Comparison of ENCODE assay signal across 1 cellular context in the genomic region with DNA sequence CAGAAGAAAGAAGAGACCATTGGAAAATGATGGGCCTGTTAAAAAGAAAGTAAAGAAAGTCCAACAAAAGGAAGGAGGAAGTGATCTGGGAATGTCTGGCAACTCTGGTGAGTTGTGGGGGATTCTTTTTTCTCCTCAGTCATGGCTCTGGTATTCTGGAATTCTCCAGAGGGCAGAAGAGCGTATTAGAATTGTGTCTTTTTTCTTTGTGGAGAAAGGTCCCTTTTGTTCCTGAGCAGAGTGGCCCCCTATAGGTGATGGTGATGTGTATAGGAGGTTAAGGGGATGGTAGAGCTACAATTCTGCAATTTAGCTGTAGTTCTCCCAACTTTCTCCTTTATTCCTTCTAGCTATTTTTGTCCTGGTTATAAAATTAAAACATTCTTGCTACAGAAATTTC.
TF ChIP-seq lines count a peak whose summit lies in the region.

No MANE protein-coding gene starts in this region.

TF ChIP-seq in IMR-90, 13 proteins besides CTCF, POLR2A, EP300 and RAD21:
- TF ChIP-seq NFE2L2 (IDR thresholded peaks at IDR 0.05; ENCODE audit: low read depth, low read length) (no peak), MAFK (IDR thresholded peaks at IDR 0.05; ENCODE audit: low read depth, low read length) (no peak), MAZ (IDR thresholded peaks at IDR 0.05; ENCODE audit: borderline replicate concordance, low read depth, low read length) (no peak), FOS (IDR thresholded peaks at IDR 0.05; ENCODE audit: low read depth, low read length) (no peak), CHD1 (IDR thresholded peaks at IDR 0.05; ENCODE audit: low read depth, low read length) (no peak), SMC3 (IDR thresholded peaks at IDR 0.05; ENCODE audit: low read depth, low read length) (no peak), RCOR1 (IDR thresholded peaks at IDR 0.05; ENCODE audit: insufficient replicate concordance, low read length) (no peak), BHLHE40 (IDR thresholded peaks at IDR 0.05; ENCODE audit: low read depth, low read length) (no peak), MXI1 (IDR thresholded peaks at IDR 0.05; ENCODE audit: borderline replicate concordance, low read depth, low read length) (no peak), CEBPB (IDR thresholded peaks at IDR 0.05; ENCODE audit: low read depth, low read length) (no peak), RFX5 (IDR thresholded peaks at IDR 0.05; ENCODE audit: low read depth, low read length) (no peak)
- TF ChIP-seq, protein P1, sequence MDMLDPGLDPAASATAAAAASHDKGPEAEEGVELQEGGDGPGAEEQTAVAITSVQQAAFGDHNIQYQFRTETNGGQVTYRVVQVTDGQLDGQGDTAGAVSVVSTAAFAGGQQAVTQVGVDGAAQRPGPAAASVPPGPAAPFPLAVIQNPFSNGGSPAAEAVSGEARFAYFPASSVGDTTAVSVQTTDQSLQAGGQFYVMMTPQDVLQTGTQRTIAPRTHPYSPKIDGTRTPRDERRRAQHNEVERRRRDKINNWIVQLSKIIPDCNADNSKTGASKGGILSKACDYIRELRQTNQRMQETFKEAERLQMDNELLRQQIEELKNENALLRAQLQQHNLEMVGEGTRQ (IDR thresholded peaks at IDR 0.05; ENCODE audit: low read depth, low read length): no peak
- TF ChIP-seq, protein P2, sequence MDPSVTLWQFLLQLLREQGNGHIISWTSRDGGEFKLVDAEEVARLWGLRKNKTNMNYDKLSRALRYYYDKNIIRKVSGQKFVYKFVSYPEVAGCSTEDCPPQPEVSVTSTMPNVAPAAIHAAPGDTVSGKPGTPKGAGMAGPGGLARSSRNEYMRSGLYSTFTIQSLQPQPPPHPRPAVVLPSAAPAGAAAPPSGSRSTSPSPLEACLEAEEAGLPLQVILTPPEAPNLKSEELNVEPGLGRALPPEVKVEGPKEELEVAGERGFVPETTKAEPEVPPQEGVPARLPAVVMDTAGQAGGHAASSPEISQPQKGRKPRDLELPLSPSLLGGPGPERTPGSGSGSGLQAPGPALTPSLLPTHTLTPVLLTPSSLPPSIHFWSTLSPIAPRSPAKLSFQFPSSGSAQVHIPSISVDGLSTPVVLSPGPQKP (IDR thresholded peaks at IDR 0.05; ENCODE audit: borderline replicate concordance, low read depth, low read length): no peak
